3 cellular contexts compared by ENCODE assay signal in the genomic region with DNA sequence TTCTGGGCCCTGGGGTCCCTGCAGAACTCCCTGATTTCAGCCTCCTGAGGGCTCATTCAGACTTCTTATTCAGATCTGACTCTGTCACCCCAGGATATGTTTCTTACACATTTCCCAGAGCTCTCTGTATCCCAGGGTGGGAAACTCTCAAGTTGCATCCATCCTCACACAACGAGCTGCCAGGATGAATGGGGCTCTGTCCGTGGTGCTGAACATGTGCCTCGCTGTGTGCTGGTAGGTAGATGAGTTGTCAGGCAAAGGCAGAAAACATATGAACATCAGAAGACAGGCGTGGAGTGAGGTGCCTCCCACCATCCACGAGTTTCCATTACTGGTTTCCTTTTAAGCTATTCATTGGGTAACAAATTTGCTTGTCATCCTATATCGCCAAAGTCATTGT.
A peak's percentile ranks its signal among the peaks of the same experiment; 100 is the strongest.
TF ChIP-seq lines count a peak whose summit lies in the region.

No MANE protein-coding gene starts in this region.

TF ChIP-seq in HCT116, 20 proteins besides CTCF, POLR2A, EP300 and RAD21:
- no peak for TF ChIP-seq POLR2AphosphoS5 (IDR thresholded peaks at IDR 0.05; ENCODE audit: low read depth, low read length)
- no peak for TF ChIP-seq JUND (IDR thresholded peaks at IDR 0.05)
- no peak for TF ChIP-seq EZH2 (IDR thresholded peaks at IDR 0.05)
- no peak for TF ChIP-seq SIN3A (IDR thresholded peaks at IDR 0.05; ENCODE audit: low read depth)
- no peak for TF ChIP-seq ATF3 (IDR thresholded peaks at IDR 0.05)
- TF ChIP-seq SRF (IDR thresholded peaks at IDR 0.05; ENCODE audit: low read depth): no peak
- TF ChIP-seq SP1 (IDR thresholded peaks at IDR 0.05; ENCODE audit: low read depth): no peak
- no peak for TF ChIP-seq ZFX (IDR thresholded peaks at IDR 0.05)
- TF ChIP-seq YY1 (IDR thresholded peaks at IDR 0.05; ENCODE audit: extremely low read depth, insufficient replicate concordance, low read depth, low read length): no peak
- peak; percentile 35 for TF ChIP-seq TCF7L2 (IDR thresholded peaks at IDR 0.05; ENCODE audit: borderline replicate concordance, extremely low read depth, insufficient read depth, insufficient read length)
- TF ChIP-seq, protein P1, sequence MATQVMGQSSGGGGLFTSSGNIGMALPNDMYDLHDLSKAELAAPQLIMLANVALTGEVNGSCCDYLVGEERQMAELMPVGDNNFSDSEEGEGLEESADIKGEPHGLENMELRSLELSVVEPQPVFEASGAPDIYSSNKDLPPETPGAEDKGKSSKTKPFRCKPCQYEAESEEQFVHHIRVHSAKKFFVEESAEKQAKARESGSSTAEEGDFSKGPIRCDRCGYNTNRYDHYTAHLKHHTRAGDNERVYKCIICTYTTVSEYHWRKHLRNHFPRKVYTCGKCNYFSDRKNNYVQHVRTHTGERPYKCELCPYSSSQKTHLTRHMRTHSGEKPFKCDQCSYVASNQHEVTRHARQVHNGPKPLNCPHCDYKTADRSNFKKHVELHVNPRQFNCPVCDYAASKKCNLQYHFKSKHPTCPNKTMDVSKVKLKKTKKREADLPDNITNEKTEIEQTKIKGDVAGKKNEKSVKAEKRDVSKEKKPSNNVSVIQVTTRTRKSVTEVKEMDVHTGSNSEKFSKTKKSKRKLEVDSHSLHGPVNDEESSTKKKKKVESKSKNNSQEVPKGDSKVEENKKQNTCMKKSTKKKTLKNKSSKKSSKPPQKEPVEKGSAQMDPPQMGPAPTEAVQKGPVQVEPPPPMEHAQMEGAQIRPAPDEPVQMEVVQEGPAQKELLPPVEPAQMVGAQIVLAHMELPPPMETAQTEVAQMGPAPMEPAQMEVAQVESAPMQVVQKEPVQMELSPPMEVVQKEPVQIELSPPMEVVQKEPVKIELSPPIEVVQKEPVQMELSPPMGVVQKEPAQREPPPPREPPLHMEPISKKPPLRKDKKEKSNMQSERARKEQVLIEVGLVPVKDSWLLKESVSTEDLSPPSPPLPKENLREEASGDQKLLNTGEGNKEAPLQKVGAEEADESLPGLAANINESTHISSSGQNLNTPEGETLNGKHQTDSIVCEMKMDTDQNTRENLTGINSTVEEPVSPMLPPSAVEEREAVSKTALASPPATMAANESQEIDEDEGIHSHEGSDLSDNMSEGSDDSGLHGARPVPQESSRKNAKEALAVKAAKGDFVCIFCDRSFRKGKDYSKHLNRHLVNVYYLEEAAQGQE (IDR thresholded peaks at IDR 0.05; ENCODE audit: low read depth): peak; percentile 97
- TF ChIP-seq ZNF274 (IDR thresholded peaks at IDR 0.05; ENCODE audit: low read depth, low read length): no peak
- TF ChIP-seq EGR1 (IDR thresholded peaks at IDR 0.05; ENCODE audit: low read depth): no peak
- no peak for TF ChIP-seq EZH2phosphoT487 (IDR thresholded peaks at IDR 0.05; ENCODE audit: borderline replicate concordance)

TF ChIP-seq in GM12878, 131 proteins besides CTCF, POLR2A, EP300 and RAD21:
- TF ChIP-seq, protein P1 (IDR thresholded peaks at IDR 0.05; ENCODE audit: low read depth, low read length): peak; percentile 92
- TF ChIP-seq EED (IDR thresholded peaks at IDR 0.05; ENCODE audit: low read depth): no peak
- no peak for TF ChIP-seq LARP7 (IDR thresholded peaks at IDR 0.05)
- TF ChIP-seq DPF2 (IDR thresholded peaks at IDR 0.05): no peak

TF ChIP-seq in neural cell, 6 proteins besides CTCF, POLR2A, EP300 and RAD21:
- TF ChIP-seq, protein P1 (IDR thresholded peaks at IDR 0.05; ENCODE audit: borderline replicate concordance): peak; percentile 35
- no peak for TF ChIP-seq POLR2AphosphoS5 (IDR thresholded peaks at IDR 0.05)
